Comparison of ENCODE assay signal across 18 cellular contexts in genomic region chr21:39644069-39644468, GRCh38. TPM values are rescaled to one million over a fixed set of nuclear protein-coding genes. Genes with fewer than 3 reads are reported as not detected.
DNase-seq lines count a peak whose midpoint lies in the region; ATAC-seq and TF ChIP-seq lines count a peak whose summit lies in the region.
"Had no signal": no experiment of that assay in that cellular context is flagged by ENCODE, and none has a peak within 500 bp of the region (broad histone marks: within the 10 kb centered on the region; RNA-seq: fewer than 3 reads in every experiment).

No MANE protein-coding gene starts in this region.

- intact Hi-C loops in esophagus muscularis mucosa (cut with DNase I): no loop called here

- H3K79me2 ChIP-seq in osteoblast (ENCODE audit: insufficient read depth, low read length): no peaks in the 10 kb centered on the region

- H3K4me3 ChIP-seq in esophagus muscularis mucosa: no peak overlapping the region
- H3K4me3 ChIP-seq in osteoblast (ENCODE audit: insufficient read depth, low read length): no peak overlapping the region
- H3K4me3 ChIP-seq: BLaER1 had no signal

- no peaks in the 10 kb centered on the region for H4K20me1 ChIP-seq in osteoblast (ENCODE audit: insufficient read depth, low read length)
- H4K20me1 ChIP-seq: BLaER1 had no signal

- H3K27me3 Mint-ChIP-seq in chondrocyte (ENCODE audit: low read depth): peaks cover 35% of the 10 kb centered on the region

- peak; percentile 3 for DNase-seq in DMS53 treated with DMSO at 0.1 percent for 48 hours (lab: John Stamatoyannopoulos, UW; ENCODE audit: unreplicated experiment)
- no peak for DNase-seq in DMS53 (lab: John Stamatoyannopoulos, UW)
- peak; percentile 34 for DNase-seq in esophagus muscularis mucosa (ENCODE audit: extremely low spot score)
- DNase-seq in osteoblast (ENCODE audit: insufficient read length, low spot score, missing footprints): peak; percentile 32
- DNase-seq in chondrocyte (ENCODE audit: low spot score): no peak
- DNase-seq in cerebellar nuclear complex (lab: John Stamatoyannopoulos, UW): no peak
- DNase-seq: KBM-7, NCI-H1694, NCI-H2107, NCI-H226, NCI-H69, PC-3 had no signal

- no peak overlapping the region for H3K27ac ChIP-seq in esophagus muscularis mucosa (replicated peaks in 1 of 4)
- H3K27ac ChIP-seq in osteoblast (ENCODE audit: low read depth, low read length): no peak overlapping the region
- H3K27ac ChIP-seq: 22Rv1, BLaER1, HL-60 had no signal

- TF ChIP-seq POLR2A in esophagus muscularis mucosa (IDR thresholded peaks at IDR 0.05; ENCODE audit: low read depth): no peak

- H3K9me3 Mint-ChIP-seq in chondrocyte (ENCODE audit: low read depth): peaks cover 3% of the 10 kb centered on the region

- TF ChIP-seq CTCF in esophagus muscularis mucosa (IDR thresholded peaks at IDR 0.05): no peak
- TF ChIP-seq CTCF in osteoblast (IDR thresholded peaks at IDR 0.05; ENCODE audit: extremely low read depth, low read depth, low read length): no peak
- TF ChIP-seq CTCF in chondrocyte (IDR thresholded peaks at IDR 0.05): no peak

- H2AFZ ChIP-seq in osteoblast (ENCODE audit: low read length): no peak overlapping the region

- ATAC-seq in HG03175 (IDR thresholded peaks at IDR 0.05; ENCODE audit: unreplicated experiment) (no peak), HG03439 (IDR thresholded peaks at IDR 0.05; ENCODE audit: unreplicated experiment) (no peak)
- ATAC-seq: HCT116, PC-3 had no signal

- no peaks in the 10 kb centered on the region for H3K36me3 ChIP-seq in esophagus muscularis mucosa
- H3K36me3 ChIP-seq in osteoblast (ENCODE audit: insufficient read depth, low read length): no peaks in the 10 kb centered on the region
- H3K36me3 ChIP-seq: BLaER1 had no signal

- H3K9me3 ChIP-seq in esophagus muscularis mucosa (no peaks in the 10 kb centered on the region), osteoblast (ENCODE audit: low read depth, low read length) (no peaks in the 10 kb centered on the region)
- H3K9me3 ChIP-seq: BLaER1 had no signal

- H3K27me3 ChIP-seq in esophagus muscularis mucosa (peaks cover 0 to 12% (median 0%) of the 10 kb centered on the region in 4 donors), osteoblast (ENCODE audit: insufficient read depth, low read length) (peaks cover 26% of the 10 kb centered on the region)
- H3K27me3 ChIP-seq: BLaER1 had no signal

- 65% methylated on average over 5 of the region's 5 CpGs for WGBS in esophagus muscularis mucosa

- H3K4me1 Mint-ChIP-seq in chondrocyte (ENCODE audit: low read depth): peaks cover 5% of the 10 kb centered on the region

- H3K4me2 ChIP-seq in osteoblast (ENCODE audit: insufficient read depth, low read length): no peak overlapping the region
- H3K4me2 ChIP-seq: BLaER1 had no signal

- TF ChIP-seq EP300 in esophagus muscularis mucosa (IDR thresholded peaks at IDR 0.05): no peak

- H3K27ac Mint-ChIP-seq in chondrocyte (ENCODE audit: unreplicated experiment): no peak overlapping the region

- no peaks in the 10 kb centered on the region for H3K4me1 ChIP-seq in esophagus muscularis mucosa
- H3K4me1 ChIP-seq in osteoblast (ENCODE audit: insufficient read depth, low read length): peaks cover 6% of the 10 kb centered on the region

- H3K36me3 Mint-ChIP-seq in chondrocyte (ENCODE audit: low read depth): no peaks in the 10 kb centered on the region

- H3K4me3 Mint-ChIP-seq in chondrocyte (ENCODE audit: unreplicated experiment): no peak overlapping the region

RNA-seq across cellular contexts. Expression of gene B3GALT5, which starts 31.3 kb away (rescaled TPM):
- 1 to 10 TPM in 1 of 4 donors, under 1 TPM in 3; under 0.01 to 1.2 (median 0.74) TPM for total RNA-seq in esophagus muscularis mucosa
- under 0.01 TPM in 2 replicates for total RNA-seq in osteoblast
- total RNA-seq in chondrocyte: 0.03 to 0.05 TPM in 2 of 3 replicates, not detected in the other

Comparison
In these comparisons a context has a peak if more than half of its experiments do, and no peak if none do; other contexts are left out.
1. DNase-seq: peak in DMS53 treated with DMSO at 0.1 percent for 48 hours (single experiment), esophagus muscularis mucosa (single experiment) and osteoblast (single experiment); none in DMS53 (single experiment), chondrocyte (single experiment) and cerebellar nuclear complex (0 of 2).